ENCODE assay signal across 8 cellular contexts in the genomic region with DNA sequence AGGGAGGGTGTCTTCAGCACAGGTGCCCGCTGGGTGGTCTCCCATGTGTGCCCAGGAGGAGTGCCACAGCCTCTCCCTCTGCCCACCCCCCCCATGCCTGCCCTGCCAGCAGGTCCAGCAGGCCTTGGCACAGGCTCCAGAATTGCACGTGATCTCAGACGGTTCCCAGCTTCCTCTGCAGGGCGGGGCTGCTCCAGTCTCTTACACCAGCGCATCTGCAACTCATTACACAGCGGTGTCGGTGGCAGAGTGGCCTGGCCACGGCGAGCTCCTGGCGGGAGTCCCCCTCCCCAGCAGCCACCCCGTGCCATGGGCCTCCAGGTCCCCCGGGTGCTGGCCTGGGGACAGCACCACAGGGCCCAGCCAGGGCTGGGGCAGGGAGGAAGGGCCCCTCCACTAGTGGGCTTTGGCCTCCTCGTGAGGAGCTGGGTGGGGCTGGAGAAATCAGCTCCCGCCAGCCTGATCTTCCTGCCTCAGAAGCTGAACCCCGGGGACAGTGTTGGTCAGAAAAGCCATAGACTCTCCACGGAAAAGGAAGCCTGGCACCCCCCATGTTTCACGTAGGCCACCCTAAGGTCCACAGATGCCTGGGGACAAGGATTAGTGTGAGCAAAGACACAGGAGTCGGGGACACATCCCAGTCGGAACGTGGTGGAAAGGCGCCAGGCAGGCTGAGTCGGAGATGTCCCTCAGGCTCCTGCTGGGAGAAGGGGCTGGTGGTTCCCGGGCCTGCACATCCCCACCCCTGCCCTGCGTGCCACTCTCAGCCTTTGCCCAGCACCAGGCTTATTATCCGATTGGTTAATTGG. TPM values are rescaled to one million over a fixed set of nuclear protein-coding genes. Genes with fewer than 3 reads are reported as not detected.
DNase-seq lines count a peak whose midpoint lies in the region; ATAC-seq and TF ChIP-seq lines count a peak whose summit lies in the region.

No MANE protein-coding gene starts in this region.

- ATAC-seq in heart left ventricle (peak; percentile 83 to 90 (median 86)), HG03354 (IDR thresholded peaks at IDR 0.05; ENCODE audit: poor library complexity, severe bottlenecking, unreplicated experiment) (no peak), GM21447 (IDR thresholded peaks at IDR 0.05; ENCODE audit: unreplicated experiment) (no peak)

- TF ChIP-seq CTCF in adrenal gland (IDR thresholded peaks at IDR 0.05), result peak in 2 of 6 experiments; percentile 1 to 13
- peak in 1 of 12 donors; percentile 18 for TF ChIP-seq CTCF in heart left ventricle (IDR thresholded peaks at IDR 0.05)
- TF ChIP-seq CTCF in retinal pigment epithelial cell (conservative IDR thresholded peaks at IDR 0.05; ENCODE audit: low read depth, low read length), result no peak

- intact Hi-C loops in adrenal gland (cut with DNase I), result no loop called here
- intact Hi-C loops in heart left ventricle (cut with DNase I), result loop anchor here in 5 of 10 donors (2.0 to 5.0 kb wide), 6 partner anchors 36 to 66 kb away; a partner anchor contains a TSS

- TF ChIP-seq POLR2A in adrenal gland (IDR thresholded peaks at IDR 0.05) (peak; percentile 71 to 90), heart left ventricle (IDR thresholded peaks at IDR 0.05) (peak in 1 of 2 donors; percentile 49)

- H3K4me1 ChIP-seq in adrenal gland (replicated peaks in 1 of 2) (peaks cover 56 to 71% of the 10 kb centered on the region in 2 donors), heart left ventricle (peaks cover 15 to 92% (median 68%) of the 10 kb centered on the region in 12 donors)

- H3K27me3 ChIP-seq in adrenal gland, result no peaks in the 10 kb centered on the region
- no peaks in the 10 kb centered on the region for H3K27me3 ChIP-seq in heart left ventricle

- DNase-seq in COLO829 (ENCODE audit: low spot score), result peak; percentile 83
- DNase-seq in NCI-H2107 treated with DMSO at 0.1 percent for 48 hours (lab: John Stamatoyannopoulos, UW; ENCODE audit: unreplicated experiment), result peak; percentile 83
- DNase-seq in adrenal gland, result peak; percentile 93 to 98 (median 95)
- peak; percentile 89 to 96 (median 91) for DNase-seq in heart left ventricle
- DNase-seq in retinal pigment epithelial cell (ENCODE audit: low read depth), result peak; percentile 37
- DNase-seq in activated CD8-positive, alpha-beta memory T cell treated with anti-CD3 and anti-CD28 coated beads for 24 hours, result no peak

- no peaks in the 10 kb centered on the region for H3K9me3 ChIP-seq in adrenal gland (replicated peaks in 1 of 3)
- H3K9me3 ChIP-seq in heart left ventricle, result no peaks in the 10 kb centered on the region

- H3K36me3 ChIP-seq in adrenal gland (replicated peaks in 1 of 2) (no peaks in the 10 kb centered on the region), heart left ventricle (no peaks in the 10 kb centered on the region)

- 16 to 29% (median 21%) methylated on average over 11 to 25 of the region's 25 CpGs for WGBS in adrenal gland, 4 donors
- 11 to 14% (median 13%) methylated on average over 17 to 25 of the region's 25 CpGs for WGBS in heart left ventricle, 4 donors

- H3K4me3 ChIP-seq in adrenal gland, result no peak overlapping the region
- H3K4me3 ChIP-seq in heart left ventricle, result peak overlapping the region in 9 of 12 donors; percentile 9 to 37 (median 23)
- no peak overlapping the region for H3K4me3 ChIP-seq in retinal pigment epithelial cell (ENCODE audit: low read length)

- H3K27ac ChIP-seq in adrenal gland (peak overlapping the region; percentile 71 to 96 (median 91)), heart left ventricle (peak overlapping the region in 11 of 12 donors; percentile 45 to 93 (median 80))

RNA-seq across cellular contexts. Expression of a gene that starts 40.2 kb away (rescaled TPM):
- total RNA-seq in adrenal gland (100 to 1,000 TPM in 4 of 8 donors, 10 to 100 TPM in 4; 64.2 to 114 (median 94.7) TPM), heart left ventricle (10 to 100 TPM; 45.5 to 87.9 (median 52.9) TPM)
- polyA plus RNA-seq in adrenal gland (10 to 100 TPM; 16.1 to 72.9 (median 31.6) TPM), heart left ventricle (10 to 100 TPM; 54.9 to 55.8 TPM)

Comparison
In these comparisons a context has a peak if more than half of its experiments do, and no peak if none do; other contexts are left out.
1. H3K4me3 ChIP-seq: peak in heart left ventricle (9 of 12); none in adrenal gland (0 of 4) and retinal pigment epithelial cell (single experiment).
2. ATAC-seq: peak in heart left ventricle (4 of 4); none in HG03354 (single experiment) and GM21447 (single experiment).